9 cellular contexts compared by ENCODE assay signal in the genomic region with DNA sequence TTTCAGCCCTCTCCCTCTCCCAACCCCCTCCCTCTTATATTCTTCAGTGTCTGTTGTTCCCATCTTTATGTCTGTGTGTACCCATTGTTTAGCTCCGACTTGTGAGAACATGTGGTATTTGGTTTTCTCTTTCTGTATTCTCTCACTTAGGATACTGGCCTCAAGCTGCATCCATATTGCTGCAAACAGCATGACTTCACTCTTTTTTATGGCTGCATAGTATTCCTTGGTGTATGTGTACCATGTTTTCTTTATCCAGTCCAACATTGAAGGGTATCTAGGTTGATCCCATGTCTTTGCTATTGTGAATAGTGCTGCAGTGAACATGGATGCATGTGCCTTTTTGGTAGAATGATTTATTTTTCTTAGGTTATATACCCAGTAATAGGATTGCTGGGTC.
"Had no signal": no experiment of that assay in that cellular context is flagged by ENCODE, and none has a peak within 500 bp of the region (broad histone marks: within the 10 kb centered on the region; RNA-seq: fewer than 3 reads in every experiment).

No MANE protein-coding gene starts in this region.

- FAIRE-seq: HTR-8/SVneo had no signal

- H3K27ac ChIP-seq: KMS-11 had no signal

- H3K4me3 ChIP-seq: GM23338, HAP-1 had no signal

- H3K36me3 ChIP-seq: HAP-1 had no signal

- DNase-seq: H7, IMR-90, Karpas-422, KBM-7 had no signal

- H3K9ac ChIP-seq: KMS-11 had no signal

- H3K4me2 ChIP-seq: GM23338, KMS-11 had no signal

- H3K9me3 ChIP-seq: HAP-1 had no signal

- ATAC-seq: GM23338, HCT116 had no signal

- H2AFZ ChIP-seq: GM23338 had no signal
